Comparison of ENCODE assay signal across 19 cellular contexts in genomic region chrX:149152941-149153340, GRCh38.
"Had no signal": no experiment of that assay in that cellular context is flagged by ENCODE, and none has a peak within 500 bp of the region (broad histone marks: within the 10 kb centered on the region; RNA-seq: fewer than 3 reads in every experiment).

No MANE protein-coding gene starts in this region.

- H3K4me3 ChIP-seq: ascending aorta, colonic mucosa, heart right ventricle, left lung, suprapubic skin, transverse colon, uterus had no signal

- H3K27ac ChIP-seq: ascending aorta, colonic mucosa, heart right ventricle, left lung, suprapubic skin, transverse colon, uterus had no signal

- H3K36me3 Mint-ChIP-seq: activated naive CD4-positive, alpha-beta T cell treated with anti-CD3 and anti-CD28 coated beads, Interleukin-2, amount 10 ng/mL, durations not matched to agents 7 days and 5 days; T-cell; WTC11 had no signal

- ATAC-seq: activated CD4-positive, alpha-beta T cell treated with anti-CD3 and anti-CD28 coated beads for 36 hours; activated naive CD8-positive, alpha-beta T cell treated with anti-CD3 and anti-CD28 coated beads, Interleukin-2, amount 50 U/mL, for 24 hours; left lung; T-cell; WTC11 had no signal

- H3K27ac Mint-ChIP-seq: activated CD4-positive, alpha-beta memory T cell treated with anti-CD3 and anti-CD28 coated beads, Interleukin-2, amount 10 ng/mL, durations not matched to agents 7 days and 5 days; activated CD4-positive, alpha-beta T cell treated with anti-CD3 and anti-CD28 coated beads for 36 hours; activated naive CD4-positive, alpha-beta T cell treated with anti-CD3 and anti-CD28 coated beads, Interleukin-2, amount 10 ng/mL, durations not matched to agents 7 days and 5 days; activated naive CD8-positive, alpha-beta T cell treated with anti-CD3 and anti-CD28 coated beads, Interleukin-2, amount 50 U/mL, for 24 hours; activated T-cell treated with anti-CD3 and anti-CD28 coated beads, Interleukin-2, amount 50 U/mL, for 24 hours; endodermal cell; progenitor cell of endocrine pancreas; stimulated activated naive CD8-positive, alpha-beta T cell treated with anti-CD3 and anti-CD28 coated beads, Interleukin-15, Interleukin-2, amounts not matched to agents 100 ng/mL and 50 ng/mL, for 24 hours; T-cell; WTC11 had no signal

- H3K9me3 Mint-ChIP-seq: activated CD4-positive, alpha-beta memory T cell treated with anti-CD3 and anti-CD28 coated beads, Interleukin-2, amount 10 ng/mL, durations not matched to agents 7 days and 5 days; activated naive CD4-positive, alpha-beta T cell treated with anti-CD3 and anti-CD28 coated beads, Interleukin-2, amount 10 ng/mL, durations not matched to agents 7 days and 5 days; activated naive CD8-positive, alpha-beta T cell treated with anti-CD3 and anti-CD28 coated beads, Interleukin-2, amount 50 U/mL, for 24 hours; activated T-cell treated with anti-CD3 and anti-CD28 coated beads, Interleukin-2, amount 50 U/mL, for 24 hours; stimulated activated naive CD8-positive, alpha-beta T cell treated with anti-CD3 and anti-CD28 coated beads, Interleukin-15, Interleukin-2, amounts not matched to agents 100 ng/mL and 50 ng/mL, for 24 hours; T-cell; WTC11 had no signal

- H3K4me1 Mint-ChIP-seq: activated CD4-positive, alpha-beta memory T cell treated with anti-CD3 and anti-CD28 coated beads, Interleukin-2, amount 10 ng/mL, durations not matched to agents 7 days and 5 days; activated naive CD4-positive, alpha-beta T cell treated with anti-CD3 and anti-CD28 coated beads, Interleukin-2, amount 10 ng/mL, durations not matched to agents 7 days and 5 days; endodermal cell; neural crest cell; T-cell had no signal

- H3K9me3 ChIP-seq: ascending aorta, colonic mucosa, left lung, suprapubic skin, transverse colon, uterus had no signal

- H3K27me3 ChIP-seq: ascending aorta, colonic mucosa, heart right ventricle, left lung, suprapubic skin, transverse colon, uterus had no signal

- H3K4me3 Mint-ChIP-seq: activated CD4-positive, alpha-beta memory T cell treated with anti-CD3 and anti-CD28 coated beads, Interleukin-2, amount 10 ng/mL, durations not matched to agents 7 days and 5 days; activated CD4-positive, alpha-beta T cell treated with anti-CD3 and anti-CD28 coated beads for 36 hours; activated naive CD4-positive, alpha-beta T cell treated with anti-CD3 and anti-CD28 coated beads, Interleukin-2, amount 10 ng/mL, durations not matched to agents 7 days and 5 days; activated naive CD8-positive, alpha-beta T cell treated with anti-CD3 and anti-CD28 coated beads, Interleukin-2, amount 50 U/mL, for 24 hours; activated T-cell treated with anti-CD3 and anti-CD28 coated beads, Interleukin-2, amount 50 U/mL, for 24 hours; endodermal cell; neural crest cell; stimulated activated naive CD8-positive, alpha-beta T cell treated with anti-CD3 and anti-CD28 coated beads, Interleukin-15, Interleukin-2, amounts not matched to agents 100 ng/mL and 50 ng/mL, for 24 hours; T-cell; WTC11 had no signal

- H3K4me1 ChIP-seq: ascending aorta, colonic mucosa, heart right ventricle, left lung, suprapubic skin, transverse colon, uterus had no signal

- H3K36me3 ChIP-seq: ascending aorta, colonic mucosa, heart right ventricle, left lung, suprapubic skin, transverse colon, uterus had no signal

- H3K27me3 Mint-ChIP-seq: activated CD4-positive, alpha-beta memory T cell treated with anti-CD3 and anti-CD28 coated beads, Interleukin-2, amount 10 ng/mL, durations not matched to agents 7 days and 5 days; activated CD4-positive, alpha-beta T cell treated with anti-CD3 and anti-CD28 coated beads for 36 hours; activated naive CD4-positive, alpha-beta T cell treated with anti-CD3 and anti-CD28 coated beads, Interleukin-2, amount 10 ng/mL, durations not matched to agents 7 days and 5 days; activated naive CD8-positive, alpha-beta T cell treated with anti-CD3 and anti-CD28 coated beads, Interleukin-2, amount 50 U/mL, for 24 hours; progenitor cell of endocrine pancreas; stimulated activated naive CD8-positive, alpha-beta T cell treated with anti-CD3 and anti-CD28 coated beads, Interleukin-15, Interleukin-2, amounts not matched to agents 100 ng/mL and 50 ng/mL, for 24 hours had no signal

- DNase-seq: activated CD4-positive, alpha-beta memory T cell treated with anti-CD3 and anti-CD28 coated beads, Interleukin-2, amount 10 ng/mL, durations not matched to agents 7 days and 5 days; activated CD4-positive, alpha-beta T cell treated with anti-CD3 and anti-CD28 coated beads for 36 hours; activated naive CD4-positive, alpha-beta T cell treated with anti-CD3 and anti-CD28 coated beads, Interleukin-2, amount 10 ng/mL, durations not matched to agents 7 days and 5 days; activated naive CD8-positive, alpha-beta T cell treated with anti-CD3 and anti-CD28 coated beads, Interleukin-2, amount 50 U/mL, for 24 hours; activated T-cell treated with anti-CD3 and anti-CD28 coated beads, Interleukin-2, amount 50 U/mL, for 24 hours; colonic mucosa; endodermal cell; erythroblast; heart right ventricle; left lung; T-cell; transverse colon; uterus had no signal
